Comparison of ENCODE assay signal across 25 cellular contexts in the genomic region with DNA sequence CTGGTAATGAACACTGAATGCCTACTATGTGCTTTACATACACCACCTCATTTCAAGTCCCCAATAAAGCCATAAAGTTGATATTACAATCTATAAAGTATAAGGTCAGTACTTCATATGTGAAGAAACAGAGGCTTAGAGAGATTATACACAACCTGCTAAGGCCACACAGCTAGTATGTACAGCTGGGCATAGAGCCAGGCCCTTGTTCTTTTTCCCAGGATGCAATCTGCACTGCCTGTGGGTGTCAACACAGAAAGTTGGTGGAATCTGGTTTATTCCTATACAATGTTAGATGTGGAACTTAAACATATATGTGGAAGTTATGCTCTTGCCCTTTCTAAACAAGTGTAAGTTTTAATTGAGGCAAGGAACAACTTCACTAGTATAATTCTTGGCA. TPM values are rescaled to one million over a fixed set of nuclear protein-coding genes. Genes with fewer than 3 reads are reported as not detected.
DNase-seq lines count a peak whose midpoint lies in the region; ATAC-seq and TF ChIP-seq lines count a peak whose summit lies in the region.
"Had no signal": no experiment of that assay in that cellular context is flagged by ENCODE, and none has a peak within 500 bp of the region (broad histone marks: within the 10 kb centered on the region; RNA-seq: fewer than 3 reads in every experiment).

No MANE protein-coding gene starts in this region.

- CTCF ChIA-PET in Calu3 (lab: Charles Lee), result no interaction called here

- no peak overlapping the region for H4K91ac ChIP-seq in neuronal stem cell (ENCODE audit: low read depth, low read length, poor library complexity)

- H3K4me2 ChIP-seq in neuronal stem cell (ENCODE audit: insufficient read depth, low read length, poor library complexity, severe bottlenecking), result no peak overlapping the region
- H3K4me2 ChIP-seq: BLaER1, GM23338 had no signal

- H3K36me3 Mint-ChIP-seq in Calu3 (ENCODE audit: insufficient read depth, unreplicated experiment), result peaks cover 33% of the 10 kb centered on the region

- H2AFZ ChIP-seq in neuronal stem cell (ENCODE audit: low read length), result no peak overlapping the region
- H2AFZ ChIP-seq: GM23338 had no signal

- H3K9me3 ChIP-seq in upper lobe of right lung (no peaks in the 10 kb centered on the region), neuronal stem cell (replicated peaks in 1 of 2; ENCODE audit: control insufficient read depth in 2 of 2, insufficient read depth in 1 of 2, low read depth in 1 of 2, low read length in 2 of 2) (no peaks in the 10 kb centered on the region)
- H3K9me3 ChIP-seq: BLaER1 had no signal

- no peak overlapping the region for H4K8ac ChIP-seq in neuronal stem cell (ENCODE audit: low read depth, low read length)

- H3K27me3 ChIP-seq in foreskin keratinocyte, result no peaks in the 10 kb centered on the region
- no peaks in the 10 kb centered on the region for H3K27me3 ChIP-seq in upper lobe of right lung
- H3K27me3 ChIP-seq in neuronal stem cell (ENCODE audit: control insufficient read depth in 3 of 3, insufficient read depth in 3 of 3, low read depth in 1 of 3, low read length in 3 of 3), result no peaks in the 10 kb centered on the region
- H3K27me3 ChIP-seq: BLaER1 had no signal

- intact Hi-C loops in Calu3 (cut with micrococcal nuclease; ENCODE audit: unreplicated experiment) (no loop called here), upper lobe of right lung (cut with DNase I) (no loop called here)

- no peaks in the 10 kb centered on the region for H3K79me1 ChIP-seq in neuronal stem cell (ENCODE audit: low read depth, low read length)

- no peak overlapping the region for H3K4ac ChIP-seq in neuronal stem cell (ENCODE audit: low read length)

- H3K14ac ChIP-seq in neuronal stem cell (ENCODE audit: low read length), result no peak overlapping the region

- H3K23ac ChIP-seq in neuronal stem cell (ENCODE audit: low read depth, low read length, poor library complexity), result no peak overlapping the region

- peaks cover 79% of the 10 kb centered on the region for H3K4me1 Mint-ChIP-seq in Calu3 (ENCODE audit: low read depth, unreplicated experiment)

- no peak overlapping the region for H3K9ac ChIP-seq in neuronal stem cell (ENCODE audit: low read depth, low read length, poor library complexity)
- H3K9ac ChIP-seq: BLaER1 had no signal

- no peak overlapping the region for H3K18ac ChIP-seq in neuronal stem cell (ENCODE audit: low read length)

- H2AK5ac ChIP-seq in neuronal stem cell (ENCODE audit: low read depth, low read length), result no peak overlapping the region

- H3K36me3 ChIP-seq in upper lobe of right lung (no peaks in the 10 kb centered on the region), neuronal stem cell (replicated peaks in 1 of 2; ENCODE audit: control insufficient read depth in 2 of 2, insufficient read depth in 2 of 2, low read length in 2 of 2) (no peaks in the 10 kb centered on the region)
- H3K36me3 ChIP-seq: BLaER1 had no signal

- no peak overlapping the region for H3K4me3 ChIP-seq in upper lobe of right lung
- no peak overlapping the region for H3K4me3 ChIP-seq in neuronal stem cell (ENCODE audit: low read length in 2 of 2)
- H3K4me3 ChIP-seq: BLaER1, GM23338, SK-N-MC had no signal

- H3K27ac Mint-ChIP-seq in Calu3 (ENCODE audit: unreplicated experiment), result peak overlapping the region; percentile 99
- H3K27ac Mint-ChIP-seq: CD4-positive, alpha-beta T cell; GM23338 had no signal

- ATAC-seq in foreskin keratinocyte, result no peak
- ATAC-seq in HG02970 (IDR thresholded peaks at IDR 0.05; ENCODE audit: low FRiP score, unreplicated experiment), result no peak
- ATAC-seq in upper lobe of right lung, result no peak
- ATAC-seq: GM23338 had no signal

- H2BK120ac ChIP-seq in neuronal stem cell (ENCODE audit: low read depth, low read length), result no peak overlapping the region

- no peak for DNase-seq in Calu3
- DNase-seq in DMS53 treated with DMSO at 0.1 percent for 48 hours (lab: John Stamatoyannopoulos, UW; ENCODE audit: unreplicated experiment), result peak; percentile 1
- peak; percentile 6 for DNase-seq in RPMI7951 (ENCODE audit: low read depth)
- DNase-seq in foreskin keratinocyte, result no peak
- no peak for DNase-seq in upper lobe of right lung
- no peak for DNase-seq in neuronal stem cell (ENCODE audit: low spot score)
- DNase-seq: ACHN; CD4-positive, alpha-beta T cell; COR-L47; DMS153; GDM1; HCEC 1CT; Karpas-422; NCI-H187; NCI-H2107; NCI-H345; NCI-H774; OCI-M1; RPMI8226; SHP77 treated with DMSO at 0.1 percent for 48 hours; SW 1271 had no signal

- H3K4me1 ChIP-seq in foreskin keratinocyte (peaks cover 46% of the 10 kb centered on the region), upper lobe of right lung (peaks cover 37% of the 10 kb centered on the region), neuronal stem cell (ENCODE audit: control insufficient read depth in 2 of 2, insufficient read depth in 1 of 2, low read depth in 1 of 2, low read length in 2 of 2) (peaks cover 0 to 2% of the 10 kb centered on the region in 2 donors)

- no peaks in the 10 kb centered on the region for H3K27me3 Mint-ChIP-seq in Calu3 (ENCODE audit: unreplicated experiment)

- no peak overlapping the region for H2BK12ac ChIP-seq in neuronal stem cell (ENCODE audit: low read length)

- H3K9me3 Mint-ChIP-seq in Calu3 (ENCODE audit: low read depth, unreplicated experiment), result no peaks in the 10 kb centered on the region
- H3K9me3 Mint-ChIP-seq: CD4-positive, alpha-beta T cell; GM23338 had no signal

- TF ChIP-seq CTCF in Calu3 (IDR thresholded peaks at IDR 0.05; ENCODE audit: unreplicated experiment) (no peak), foreskin keratinocyte (conservative IDR thresholded peaks at IDR 0.05) (no peak), upper lobe of right lung (IDR thresholded peaks at IDR 0.05) (no peak)

- no TSS peak for BruUV-seq in Calu3 (replicated peaks; lab: Mats Ljungman, UMichigan)

- H2BK5ac ChIP-seq in neuronal stem cell (ENCODE audit: low read length), result no peak overlapping the region

- peak overlapping the region; percentile 98 for H3K27ac ChIP-seq in foreskin keratinocyte
- no peak overlapping the region for H3K27ac ChIP-seq in upper lobe of right lung
- no peak overlapping the region for H3K27ac ChIP-seq in neuronal stem cell (replicated peaks; ENCODE audit: low read length)
- H3K27ac ChIP-seq: BLaER1, SK-N-MC had no signal

- H3K4me3 Mint-ChIP-seq in Calu3 (ENCODE audit: low read depth, unreplicated experiment), result no peak overlapping the region
- H3K4me3 Mint-ChIP-seq: CD4-positive, alpha-beta T cell; GM23338 had no signal

- no peak overlapping the region for H2BK15ac ChIP-seq in neuronal stem cell (ENCODE audit: low read length)

RNA-seq across cellular contexts. Expression of a gene that starts 32.8 kb away (rescaled TPM):
- 64.4 and 67.1 TPM in 2 replicates for total RNA-seq in Calu3 (2022)
- total RNA-seq in RPMI7951 (2014; rRNA removed; shearing (Covaris generic)), result 10.8 and 13.0 TPM in 2 replicates
- 16.4 and 19.2 TPM in 2 replicates for total RNA-seq in foreskin keratinocyte
- polyA plus RNA-seq in foreskin keratinocyte, result 14.1 and 14.9 TPM in 2 replicates
- total RNA-seq in upper lobe of right lung, result 42.0 TPM
- polyA plus RNA-seq in neuronal stem cell (2013, experiment 1 of 2), result 7.2 TPM
- 7.2 TPM for polyA plus RNA-seq in neuronal stem cell (2013, experiment 2 of 2)

Comparison
In these comparisons a context has a peak if more than half of its experiments do, and no peak if none do; other contexts are left out.
1. DNase-seq: peak in DMS53 treated with DMSO at 0.1 percent for 48 hours (single experiment) and RPMI7951 (single experiment); none in Calu3 (single experiment), foreskin keratinocyte (0 of 2), upper lobe of right lung (single experiment) and neuronal stem cell (single experiment).